27 cellular contexts compared by ENCODE assay signal in genomic region chr1:115191691-115192090, GRCh38.
"Had no signal": no experiment of that assay in that cellular context is flagged by ENCODE, and none has a peak within 500 bp of the region (broad histone marks: within the 10 kb centered on the region; RNA-seq: fewer than 3 reads in every experiment).

No MANE protein-coding gene starts in this region.

- H3K27me3 ChIP-seq: body of pancreas, esophagus squamous epithelium, upper lobe of right lung had no signal

- H3K4me1 ChIP-seq: body of pancreas, parathyroid adenoma, upper lobe of right lung had no signal

- H3K27ac ChIP-seq: body of pancreas, parathyroid adenoma, upper lobe of right lung had no signal

- FAIRE-seq: colon, frontal cortex, islet of Langerhans had no signal

- H3K9me3 ChIP-seq: body of pancreas, esophagus squamous epithelium, upper lobe of right lung had no signal

- H3K9ac ChIP-seq: parathyroid adenoma had no signal

- ATAC-seq: body of pancreas; left cardiac atrium; left ventricle myocardium superior; naive thymus-derived CD4-positive, alpha-beta T cell; right cardiac atrium; stimulated activated effector memory CD8-positive, alpha-beta T cell treated with anti-CD3 and anti-CD28 coated beads, Interleukin-12 subunit alpha, Interleukin-12 subunit beta, amount 100 ng/mL, for 72 hours; upper lobe of right lung had no signal

- H3K79me2 ChIP-seq: parathyroid adenoma had no signal

- H3K36me3 ChIP-seq: esophagus squamous epithelium, upper lobe of right lung, WERI-Rb-1 had no signal

- DNase-seq: activated CD4-positive, alpha-beta memory T cell treated with anti-CD3 and anti-CD28 coated beads for 36 hours; activated CD4-positive, alpha-beta T cell treated with anti-CD3 and anti-CD28 coated beads, Interleukin-2, amount 10 ng/mL, durations not matched to agents 24 days and 14 days; activated CD4-positive, CD25-positive, alpha-beta regulatory T cell treated with anti-CD3 and anti-CD28 coated beads, Interleukin-2, amount 50 U/mL, for 72 hours; activated CD8-positive, alpha-beta memory T cell treated with anti-CD3 and anti-CD28 coated beads, Interleukin-2, amount 50 U/mL, for 48 hours; activated gamma-delta T cell treated with Interleukin-2 at 50 U/mL for 16 hours; activated T-cell treated with anti-CD3 and anti-CD28 coated beads, Interleukin-2, amount 50 U/mL, for 24 hours; anterior cingulate cortex; body of pancreas; dermis blood vessel endothelial cell; effector CD4-positive, alpha-beta T cell; esophagus squamous epithelium; glutamatergic neuron; left cardiac atrium; left ventricle myocardium superior; naive thymus-derived CD4-positive, alpha-beta T cell; right cardiac atrium; stimulated activated CD4-positive, alpha-beta T cell treated with anti-CD3 and anti-CD28 coated beads, Interleukin-4, amount 100 ng/mL, for 24 hours; SW 1271; T-helper 9 cell; upper lobe of right lung; WERI-Rb-1 had no signal

- H2AFZ ChIP-seq: parathyroid adenoma had no signal

- H3K4me3 ChIP-seq: body of pancreas, esophagus squamous epithelium, skin epidermis, upper lobe of right lung had no signal
